ENCODE assay signal across 1 cellular context in genomic region chr3:188026191-188026968, GRCh38.
TF ChIP-seq lines count a peak whose summit lies in the region.

No MANE protein-coding gene starts in this region.

TF ChIP-seq in HepG2, 621 proteins besides CTCF, POLR2A, EP300 and RAD21 (continued from another document):
- TF ChIP-seq, protein P1, sequence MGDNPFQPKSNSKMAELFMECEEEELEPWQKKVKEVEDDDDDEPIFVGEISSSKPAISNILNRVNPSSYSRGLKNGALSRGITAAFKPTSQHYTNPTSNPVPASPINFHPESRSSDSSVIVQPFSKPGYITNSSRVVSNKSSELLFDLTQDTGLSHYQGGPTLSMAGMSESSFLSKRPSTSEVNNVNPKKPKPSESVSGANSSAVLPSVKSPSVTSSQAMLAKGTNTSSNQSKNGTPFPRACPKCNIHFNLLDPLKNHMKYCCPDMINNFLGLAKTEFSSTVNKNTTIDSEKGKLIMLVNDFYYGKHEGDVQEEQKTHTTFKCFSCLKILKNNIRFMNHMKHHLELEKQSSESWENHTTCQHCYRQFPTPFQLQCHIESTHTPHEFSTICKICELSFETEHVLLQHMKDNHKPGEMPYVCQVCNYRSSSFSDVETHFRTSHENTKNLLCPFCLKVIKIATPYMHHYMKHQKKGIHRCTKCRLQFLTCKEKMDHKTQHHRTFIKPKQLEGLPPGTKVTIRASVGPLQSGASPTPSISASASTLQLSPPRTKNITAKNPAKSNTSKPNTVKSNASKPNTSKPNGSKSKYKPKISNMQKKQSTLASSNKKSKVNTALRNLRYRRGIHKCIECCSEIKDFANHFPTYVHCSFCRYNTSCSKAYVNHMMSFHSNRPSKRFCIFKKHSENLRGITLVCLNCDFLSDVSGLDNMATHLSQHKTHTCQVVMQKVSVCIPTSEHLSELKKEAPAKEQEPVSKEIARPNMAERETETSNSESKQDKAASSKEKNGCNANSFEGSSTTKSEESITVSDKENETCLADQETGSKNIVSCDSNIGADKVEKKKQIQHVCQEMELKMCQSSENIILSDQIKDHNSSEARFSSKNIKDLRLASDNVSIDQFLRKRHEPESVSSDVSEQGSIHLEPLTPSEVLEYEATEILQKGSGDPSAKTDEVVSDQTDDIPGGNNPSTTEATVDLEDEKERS (CRISPR knock-in tag; IDR thresholded peaks at IDR 0.05), result peak; percentile 28; the same call in 1 of the 2 replicates
- TF ChIP-seq ZFX (CRISPR knock-in tag; IDR thresholded peaks at IDR 0.05; ENCODE audit: low read depth) (no peak), ZNF460 (CRISPR knock-in tag; IDR thresholded peaks at IDR 0.05; ENCODE audit: borderline replicate concordance) (no peak), HOXA3 (CRISPR knock-in tag; IDR thresholded peaks at IDR 0.05) (peak; percentile 32; the same call in 1 of the 2 replicates), PPARG (CRISPR knock-in tag; conservative IDR thresholded peaks at IDR 0.05) (peak; percentile 95), ZNF615 (CRISPR knock-in tag; IDR thresholded peaks at IDR 0.05; ENCODE audit: borderline replicate concordance) (no peak), CBX1 (IDR thresholded peaks at IDR 0.05; ENCODE audit: low read depth) (no peak), ZNF644 (CRISPR knock-in tag; IDR thresholded peaks at IDR 0.05; ENCODE audit: low read depth) (no peak), ZFY (CRISPR knock-in tag; IDR thresholded peaks at IDR 0.05) (no peak), MIER2 (CRISPR knock-in tag; IDR thresholded peaks at IDR 0.05) (0 out of 2 replicates have a peak, but pooled peaks have one; percentile 23), HOXA5 (CRISPR knock-in tag; IDR thresholded peaks at IDR 0.05) (0 out of 2 replicates have a peak, but pooled peaks have one; percentile 31), ZFP90 (CRISPR knock-in tag; IDR thresholded peaks at IDR 0.05; ENCODE audit: borderline replicate concordance) (no peak), ZNF619 (CRISPR knock-in tag; IDR thresholded peaks at IDR 0.05) (no peak), SATB2 (CRISPR knock-in tag; IDR thresholded peaks at IDR 0.05) (no peak), ZNF576 (CRISPR knock-in tag; IDR thresholded peaks at IDR 0.05) (no peak), ATAD3A (CRISPR knock-in tag; IDR thresholded peaks at IDR 0.05) (no peak), SUZ12 (IDR thresholded peaks at IDR 0.05; ENCODE audit: low read depth, low read length) (no peak), PRPF4 (IDR thresholded peaks at IDR 0.05; ENCODE audit: low read depth, low read length, poor library complexity, severe bottlenecking) (no peak), ZIK1 (CRISPR knock-in tag; IDR thresholded peaks at IDR 0.05; ENCODE audit: borderline replicate concordance, low read depth) (no peak), ZNF101 (CRISPR knock-in tag; IDR thresholded peaks at IDR 0.05; ENCODE audit: borderline replicate concordance, low read depth) (no peak), FOXA3 (CRISPR knock-in tag; IDR thresholded peaks at IDR 0.05) (peak; percentile 75), PBX3 (CRISPR knock-in tag; IDR thresholded peaks at IDR 0.05; ENCODE audit: borderline replicate concordance) (no peak), GABPB1 (CRISPR knock-in tag; IDR thresholded peaks at IDR 0.05) (no peak), ZNF652 (CRISPR knock-in tag; IDR thresholded peaks at IDR 0.05; ENCODE audit: borderline replicate concordance, low read depth) (peak; percentile 74; the same call in 1 of the 2 replicates), ZNF816 (CRISPR knock-in tag; IDR thresholded peaks at IDR 0.05; ENCODE audit: borderline replicate concordance) (no peak), ZNF414 (CRISPR knock-in tag; IDR thresholded peaks at IDR 0.05) (peak; percentile 43; the same call in 1 of the 2 replicates), PRMT3 (CRISPR knock-in tag; IDR thresholded peaks at IDR 0.05; ENCODE audit: borderline replicate concordance, low read depth) (no peak)
- TF ChIP-seq, protein P2, sequence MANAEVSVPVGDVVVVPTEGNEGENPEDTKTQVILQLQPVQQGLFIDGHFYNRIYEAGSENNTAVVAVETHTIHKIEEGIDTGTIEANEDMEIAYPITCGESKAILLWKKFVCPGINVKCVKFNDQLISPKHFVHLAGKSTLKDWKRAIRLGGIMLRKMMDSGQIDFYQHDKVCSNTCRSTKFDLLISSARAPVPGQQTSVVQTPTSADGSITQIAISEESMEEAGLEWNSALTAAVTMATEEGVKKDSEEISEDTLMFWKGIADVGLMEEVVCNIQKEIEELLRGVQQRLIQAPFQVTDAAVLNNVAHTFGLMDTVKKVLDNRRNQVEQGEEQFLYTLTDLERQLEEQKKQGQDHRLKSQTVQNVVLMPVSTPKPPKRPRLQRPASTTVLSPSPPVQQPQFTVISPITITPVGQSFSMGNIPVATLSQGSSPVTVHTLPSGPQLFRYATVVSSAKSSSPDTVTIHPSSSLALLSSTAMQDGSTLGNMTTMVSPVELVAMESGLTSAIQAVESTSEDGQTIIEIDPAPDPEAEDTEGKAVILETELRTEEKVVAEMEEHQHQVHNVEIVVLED (CRISPR knock-in tag; IDR thresholded peaks at IDR 0.05; ENCODE audit: borderline replicate concordance), result peak; percentile 43; the same call in 1 of the 2 replicates
- TF ChIP-seq, protein P3, sequence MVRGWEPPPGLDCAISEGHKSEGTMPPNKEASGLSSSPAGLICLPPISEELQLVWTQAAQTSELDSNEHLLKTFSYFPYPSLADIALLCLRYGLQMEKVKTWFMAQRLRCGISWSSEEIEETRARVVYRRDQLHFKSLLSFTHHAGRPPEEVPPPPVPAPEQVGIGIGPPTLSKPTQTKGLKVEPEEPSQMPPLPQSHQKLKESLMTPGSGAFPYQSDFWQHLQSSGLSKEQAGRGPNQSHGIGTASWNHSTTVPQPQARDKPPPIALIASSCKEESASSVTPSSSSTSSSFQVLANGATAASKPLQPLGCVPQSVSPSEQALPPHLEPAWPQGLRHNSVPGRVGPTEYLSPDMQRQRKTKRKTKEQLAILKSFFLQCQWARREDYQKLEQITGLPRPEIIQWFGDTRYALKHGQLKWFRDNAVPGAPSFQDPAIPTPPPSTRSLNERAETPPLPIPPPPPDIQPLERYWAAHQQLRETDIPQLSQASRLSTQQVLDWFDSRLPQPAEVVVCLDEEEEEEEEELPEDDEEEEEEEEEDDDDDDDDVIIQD (CRISPR knock-in tag; IDR thresholded peaks at IDR 0.05; ENCODE audit: low read depth), result no peak
